Comparison of ENCODE assay signal across 9 cellular contexts in the genomic region with DNA sequence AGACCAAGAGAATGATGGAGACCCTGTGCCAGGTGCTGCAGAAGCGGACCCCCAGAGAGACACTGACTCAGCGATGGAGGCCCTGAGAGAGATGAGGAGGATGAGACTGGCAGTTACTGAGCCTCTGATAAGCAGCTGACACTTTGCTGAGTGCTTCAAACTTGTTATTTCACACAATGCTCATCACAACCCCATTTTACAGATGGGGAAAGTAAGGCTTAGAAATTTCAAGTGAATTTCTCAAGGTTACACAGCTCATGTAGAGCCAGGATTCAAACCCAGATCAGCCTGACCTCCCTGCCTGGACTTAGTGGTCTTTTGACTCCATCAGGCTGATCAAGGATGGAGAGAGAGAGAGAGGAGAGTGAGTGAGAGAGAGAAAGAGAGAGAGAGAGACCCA.
"Had no signal": no experiment of that assay in that cellular context is flagged by ENCODE, and none has a peak within 500 bp of the region (broad histone marks: within the 10 kb centered on the region; RNA-seq: fewer than 3 reads in every experiment).

No MANE protein-coding gene starts in this region.

- FAIRE-seq: RCC 7860 had no signal

- H3K36me3 ChIP-seq: MG63, SJCRH30 had no signal

- H3K9me3 ChIP-seq: MG63, SJCRH30 had no signal

- H3K4me3 Mint-ChIP-seq: T-cell had no signal

- H3K4me3 ChIP-seq: MG63, PC-9, SJCRH30, SK-N-MC had no signal

- H3K4me1 Mint-ChIP-seq: T-cell had no signal

- H3K27ac ChIP-seq: PC-9, RWPE1, SJCRH30, SK-N-MC had no signal

- H3K9me3 Mint-ChIP-seq: T-cell had no signal

- H2AFZ ChIP-seq: PC-9 had no signal

- H3K36me3 Mint-ChIP-seq: T-cell had no signal

- H3K27ac Mint-ChIP-seq: T-cell had no signal

- H3K4me2 ChIP-seq: PC-9 had no signal

- H3K27me3 ChIP-seq: MG63 had no signal

- DNase-seq: NCI-H2081 treated with DMSO at 0.1 percent for 48 hours, SIG-M5 had no signal
